In genomic region chr19:43983912-43984686, GRCh38 we compare ENCODE assay signal across 8 cellular contexts. TPM values are rescaled to one million over a fixed set of nuclear protein-coding genes. Genes with fewer than 3 reads are reported as not detected.
DNase-seq lines count a peak whose midpoint lies in the region; ATAC-seq, FAIRE-seq and TF ChIP-seq lines count a peak whose summit lies in the region.

ZNF155 (plus strand) TSS chr19:43984188; CDS start chr19:43988544, 4,356 bp downstream.

- peak; percentile 95 for FAIRE-seq in islet of Langerhans (lab: Jason Lieb, UNC)

- peak; percentile 91 for ATAC-seq in HG03045 (IDR thresholded peaks at IDR 0.05; ENCODE audit: unreplicated experiment)
- ATAC-seq in GM18867 (IDR thresholded peaks at IDR 0.05; ENCODE audit: unreplicated experiment), result no peak

- TF ChIP-seq POLR2A in GM15510 (IDR thresholded peaks at IDR 0.05; ENCODE audit: borderline replicate concordance, extremely low read depth, insufficient read length), result peak; percentile 36

- peak; percentile 96 for DNase-seq in NCI-H2227 (lab: John Stamatoyannopoulos, UW; ENCODE audit: unreplicated experiment)
- peak; percentile 28 to 40 (median 34) for DNase-seq in activated CD4-positive, CD25-positive, alpha-beta regulatory T cell (lab: John Stamatoyannopoulos, UW)
- peak; percentile 94 for DNase-seq in cerebellum (ENCODE audit: low spot score)
- DNase-seq in smooth muscle cell of the brain vasculature (ENCODE audit: low read depth, low spot score), result peak; percentile 84

RNA-seq across cellular contexts. Expression of gene ZNF155, which starts in this region (rescaled TPM):
- 14.5 TPM for total RNA-seq in cerebellum

Comparison
In these comparisons a context has a peak if more than half of its experiments do, and no peak if none do; other contexts are left out.
1. DNase-seq: peak in every context shown above with its lines; median percentile 96 in NCI-H2227; 94 in cerebellum; 84 in smooth muscle cell of the brain vasculature; 34 in activated CD4-positive, CD25-positive, alpha-beta regulatory T cell.